In the genomic region with DNA sequence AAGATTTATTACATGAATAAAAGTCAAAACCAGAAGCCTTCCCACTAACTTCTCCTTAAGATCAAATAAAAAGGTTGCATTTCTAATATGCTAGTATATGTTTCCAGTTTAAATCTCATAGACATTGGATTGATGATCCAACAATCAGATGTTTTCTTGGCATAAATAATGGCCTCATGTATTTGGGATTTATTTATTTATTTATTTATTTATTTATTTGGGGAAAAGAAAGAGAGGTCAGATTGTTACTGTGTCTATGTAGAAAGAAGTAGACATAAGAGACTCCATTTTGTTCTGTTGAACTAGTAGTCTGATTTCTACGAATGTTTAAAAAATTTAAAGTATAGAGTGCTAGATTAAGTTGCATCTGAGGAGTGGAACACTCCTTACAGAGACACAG, we compare ENCODE assay signal across 8 cellular contexts.
"Had no signal": no experiment of that assay in that cellular context is flagged by ENCODE, and none has a peak within 500 bp of the region (broad histone marks: within the 10 kb centered on the region; RNA-seq: fewer than 3 reads in every experiment).

No MANE protein-coding gene starts in this region.

- DNase-seq: GDM1, GF-D8 had no signal

- FAIRE-seq: G401.6, GM12878, GM12891, GM12892, GM18507, GM19239 had no signal

- H3K4me3 ChIP-seq: GM12878 had no signal

- ATAC-seq: GM12878 had no signal
